20 cellular contexts compared by ENCODE assay signal in the genomic region with DNA sequence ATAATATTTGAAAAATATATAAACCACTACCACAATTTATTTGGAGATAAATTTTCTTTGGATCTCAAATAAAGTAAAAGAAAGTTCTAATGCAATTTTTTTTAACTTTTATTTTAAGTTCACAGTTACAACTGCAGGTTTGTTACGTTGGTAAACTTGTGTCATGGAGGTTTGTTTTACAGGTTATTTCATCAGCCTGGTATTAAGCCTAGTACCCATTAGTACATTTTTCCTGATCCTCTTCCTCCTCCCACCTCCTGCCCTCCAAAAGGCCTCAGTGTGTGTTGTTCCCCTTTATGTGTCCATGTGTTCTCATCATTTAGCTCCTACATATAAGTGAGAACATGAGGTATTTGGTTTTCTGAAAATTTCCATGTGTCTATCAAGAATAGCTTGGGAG. TPM values are rescaled to one million over a fixed set of nuclear protein-coding genes. Genes with fewer than 3 reads are reported as not detected.
A peak's percentile ranks its signal among the peaks of the same experiment; 100 is the strongest.
DNase-seq lines count a peak whose midpoint lies in the region; ATAC-seq and TF ChIP-seq lines count a peak whose summit lies in the region.
"Had no signal": no experiment of that assay in that cellular context is flagged by ENCODE, and none has a peak within 500 bp of the region (broad histone marks: within the 10 kb centered on the region; RNA-seq: fewer than 3 reads in every experiment).

No MANE protein-coding gene starts in this region.

- H2BK15ac ChIP-seq in IMR-90 (ENCODE audit: low read depth, low read length): peak overlapping the region; percentile 86; the same call in 2 of the 3 replicates

- H2BK5ac ChIP-seq in IMR-90 (ENCODE audit: low read depth, low read length, poor library complexity, severe bottlenecking): peak overlapping the region; percentile 39

- H3K27ac Mint-ChIP-seq in Calu3 (ENCODE audit: unreplicated experiment) (peak overlapping the region; percentile 22), osteocyte (ENCODE audit: unreplicated experiment) (peak overlapping the region; percentile 48), immature natural killer cell (no peak overlapping the region)
- H3K27ac Mint-ChIP-seq: B cell; CD4-positive, CD25-positive, alpha-beta regulatory T cell; CD8-positive, alpha-beta T cell had no signal

- no peak overlapping the region for H3K9ac ChIP-seq in IMR-90 (ENCODE audit: low read depth, low read length)
- H3K9ac ChIP-seq in adipocyte (ENCODE audit: low read length): no peak overlapping the region
- H3K9ac ChIP-seq: BLaER1 had no signal

- no peak for TF ChIP-seq RAD21 in IMR-90 (IDR thresholded peaks at IDR 0.05; ENCODE audit: low read length)

- H3K9me3 Mint-ChIP-seq in Calu3 (ENCODE audit: low read depth, unreplicated experiment): no peaks in the 10 kb centered on the region
- peaks cover 3% of the 10 kb centered on the region for H3K9me3 Mint-ChIP-seq in osteocyte (ENCODE audit: unreplicated experiment)
- no peaks in the 10 kb centered on the region for H3K9me3 Mint-ChIP-seq in immature natural killer cell
- H3K9me3 Mint-ChIP-seq: CD4-positive, CD25-positive, alpha-beta regulatory T cell; CD8-positive, alpha-beta T cell had no signal

- peaks cover 23% of the 10 kb centered on the region for H3K4me1 ChIP-seq in IMR-90 (ENCODE audit: control insufficient read depth, insufficient read depth, low read length)
- H3K4me1 ChIP-seq in adipocyte (ENCODE audit: control insufficient read depth, insufficient read depth, low read length): peaks cover 57% of the 10 kb centered on the region
- H3K4me1 ChIP-seq: HAP-1 had no signal

- no peak for TF ChIP-seq POLR2A in IMR-90 (IDR thresholded peaks at IDR 0.05; ENCODE audit: low read depth, low read length)

- no peak overlapping the region for H3K4me3 ChIP-seq in IMR-90 (ENCODE audit: insufficient read depth, low read depth, low read length)
- H3K4me3 ChIP-seq in adipocyte (ENCODE audit: low read length): peak overlapping the region; percentile 7
- H3K4me3 ChIP-seq: BLaER1, GM12878, HAP-1 had no signal

- H3K27me3 ChIP-seq in IMR-90 (ENCODE audit: control insufficient read depth, insufficient read depth, low read length) (no peaks in the 10 kb centered on the region), adipocyte (replicated peaks; ENCODE audit: control insufficient read depth, insufficient read depth, low read length) (no peaks in the 10 kb centered on the region)
- H3K27me3 ChIP-seq: BLaER1 had no signal

- no peak overlapping the region for H4K5ac ChIP-seq in IMR-90 (ENCODE audit: low read depth, low read length)

- DNase-seq in Calu3: no peak
- no peak for DNase-seq in IMR-90
- no peak for DNase-seq in adipocyte (ENCODE audit: low read depth)
- DNase-seq in osteocyte (ENCODE audit: extremely low spot score, unreplicated experiment): no peak
- DNase-seq in HUDEP-2 (lab: John Stamatoyannopoulos, UW; ENCODE audit: unreplicated experiment in 76 of 76): no peak
- DNase-seq in immature natural killer cell: no peak
- DNase-seq: Caco-2; CD4-positive, CD25-positive, alpha-beta regulatory T cell; CD8-positive, alpha-beta T cell; DMS 273 treated with DMSO at 0.1 percent for 48 hours; DMS79; EL; GDM1; GOT3 had no signal

- intact Hi-C loops in Calu3 (cut with micrococcal nuclease; ENCODE audit: unreplicated experiment): no loop called here
- intact Hi-C loops in IMR-90 (cut with micrococcal nuclease): no loop called here

- WGBS in IMR-90 (ENCODE audit: extremely low coverage in 2 of 2, insufficient read length in 1 of 2), 2 experiments: no CpG with 5 or more reads among the region's 1 CpG

- no peak overlapping the region for H3K14ac ChIP-seq in IMR-90 (replicated peaks; ENCODE audit: low read depth, low read length)

- H2AK9ac ChIP-seq in IMR-90 (replicated peaks; ENCODE audit: low read depth, low read length, poor library complexity): no peak overlapping the region

- no peak overlapping the region for H3K27ac ChIP-seq in IMR-90 (ENCODE audit: insufficient read depth, low read length)
- H3K27ac ChIP-seq: BLaER1, C4-2B had no signal

- POLR2A ChIA-PET in IMR-90 (lab: Charles Lee; ENCODE audit: unreplicated experiment): no interaction called here

- H2AFZ ChIP-seq in IMR-90 (replicated peaks; ENCODE audit: low read length, poor library complexity): no peak overlapping the region

- H3K9me3 ChIP-seq in IMR-90 (ENCODE audit: control insufficient read depth, insufficient read depth, low read length) (peaks cover 4% of the 10 kb centered on the region; the same call in 1 of the 2 replicates), adipocyte (ENCODE audit: control insufficient read depth, low read length) (peaks cover 9% of the 10 kb centered on the region)
- H3K9me3 ChIP-seq: BLaER1, Caco-2, HAP-1 had no signal

- H3K27me3 Mint-ChIP-seq in Calu3 (ENCODE audit: unreplicated experiment) (no peaks in the 10 kb centered on the region), osteocyte (ENCODE audit: unreplicated experiment) (no peaks in the 10 kb centered on the region), immature natural killer cell (ENCODE audit: low read depth in 3 of 3) (peaks cover 0 to 3% (median 3%) of the 10 kb centered on the region in 3 donors)

- H2BK20ac ChIP-seq in IMR-90 (ENCODE audit: low read depth, low read length): peak overlapping the region; percentile 35; the same call in 1 of the 2 replicates

- in situ Hi-C loops in IMR-90 (cut with MboI; ENCODE audit: low sequenced_read_pairs): loop anchor here (5.0 kb wide), 1 partner anchor 312 kb away; no protein-coding TSS in a partner anchor

- no peak overlapping the region for H3K4me2 ChIP-seq in IMR-90 (ENCODE audit: low read depth, low read length)
- H3K4me2 ChIP-seq: BLaER1 had no signal

- H4K20me1 ChIP-seq in IMR-90 (ENCODE audit: insufficient read depth, low read length): no peaks in the 10 kb centered on the region
- H4K20me1 ChIP-seq: BLaER1 had no signal

- H2BK120ac ChIP-seq in IMR-90 (ENCODE audit: low read depth, low read length): peak overlapping the region; percentile 99; the same call in 1 of the 2 replicates

- dilution Hi-C loops in IMR-90 (cut with HindIII; ENCODE audit: low sequenced_read_pairs, unreplicated experiment): no loop called here

- H3K36me3 Mint-ChIP-seq in Calu3 (ENCODE audit: insufficient read depth, unreplicated experiment): no peaks in the 10 kb centered on the region
- no peaks in the 10 kb centered on the region for H3K36me3 Mint-ChIP-seq in osteocyte (ENCODE audit: unreplicated experiment)
- H3K36me3 Mint-ChIP-seq in immature natural killer cell: no peaks in the 10 kb centered on the region
- H3K36me3 Mint-ChIP-seq: CD4-positive, CD25-positive, alpha-beta regulatory T cell; CD8-positive, alpha-beta T cell had no signal

- BruUV-seq in Calu3 (replicated peaks; lab: Mats Ljungman, UMichigan): no TSS peak
- BruUV-seq in IMR-90 (replicated peaks; lab: Mats Ljungman, UMichigan): no TSS peak

- TF ChIP-seq CTCF in Calu3 (IDR thresholded peaks at IDR 0.05; ENCODE audit: unreplicated experiment) (no peak), IMR-90 (conservative IDR thresholded peaks at IDR 0.05; ENCODE audit: low read depth, low read length) (no peak), osteocyte (IDR thresholded peaks at IDR 0.05) (no peak)

- H3K23ac ChIP-seq in IMR-90 (ENCODE audit: low read depth, low read length): no peak overlapping the region

- no peak overlapping the region for H3K56ac ChIP-seq in IMR-90 (ENCODE audit: extremely low read depth, insufficient read depth, low read length)

- ATAC-seq in IMR-90 (ENCODE audit: low read depth): no peak
- no peak for ATAC-seq in HG02798 (IDR thresholded peaks at IDR 0.05; ENCODE audit: poor library complexity, unreplicated experiment)
- ATAC-seq: CD8-positive, alpha-beta T cell; GM12878 had no signal

- 0 out of 2 replicates have a peak overlapping the region, but pooled peaks have one; percentile 34 for H4K91ac ChIP-seq in IMR-90 (ENCODE audit: insufficient read depth, low read depth, low read length)

- H4K8ac ChIP-seq in IMR-90 (ENCODE audit: low read depth in 2 of 2, low read length in 2 of 2): no peak overlapping the region

- peaks cover 37% of the 10 kb centered on the region for H3K4me1 Mint-ChIP-seq in Calu3 (ENCODE audit: low read depth, unreplicated experiment)
- H3K4me1 Mint-ChIP-seq in osteocyte (ENCODE audit: unreplicated experiment): peaks cover 83% of the 10 kb centered on the region
- peaks cover 5 to 9% of the 10 kb centered on the region in 2 donors for H3K4me1 Mint-ChIP-seq in immature natural killer cell

- H3K4ac ChIP-seq in IMR-90 (ENCODE audit: low read depth, low read length): 0 out of 2 replicates have a peak overlapping the region, but pooled peaks have one; percentile 60

- CTCF ChIA-PET in Calu3 (lab: Charles Lee): no interaction called here
- CTCF ChIA-PET in IMR-90 (lab: Yijun Ruan, JAX): no interaction called here

- peaks cover 5% of the 10 kb centered on the region; the same call in 1 of the 2 replicates for H3K9me1 ChIP-seq in IMR-90 (ENCODE audit: insufficient read depth, low read length)

- H2AK5ac ChIP-seq in IMR-90 (ENCODE audit: low read depth, low read length): no peak overlapping the region

- H3K36me3 ChIP-seq in IMR-90 (ENCODE audit: control insufficient read depth, insufficient read depth, low read length) (no peaks in the 10 kb centered on the region), adipocyte (ENCODE audit: control insufficient read depth, insufficient read depth, low read length, severe bottlenecking) (no peaks in the 10 kb centered on the region)
- H3K36me3 ChIP-seq: BLaER1, HAP-1 had no signal

- H3K4me3 Mint-ChIP-seq in Calu3 (ENCODE audit: low read depth, unreplicated experiment) (no peak overlapping the region), osteocyte (ENCODE audit: unreplicated experiment) (no peak overlapping the region), immature natural killer cell (no peak overlapping the region)
- H3K4me3 Mint-ChIP-seq: B cell; CD4-positive, CD25-positive, alpha-beta regulatory T cell; CD8-positive, alpha-beta T cell had no signal

- no peak overlapping the region; the same call in 1 of the 2 replicates for H3K18ac ChIP-seq in IMR-90 (ENCODE audit: low read depth, low read length)

- peaks cover 9 to 32% of the 10 kb centered on the region in 2 experiments; a peak in 3 of 4 replicates for H3K79me1 ChIP-seq in IMR-90 (ENCODE audit: low read depth in 1 of 2, low read length in 2 of 2)

TF ChIP-seq in IMR-90, 13 proteins besides CTCF, POLR2A, EP300 and RAD21:
- TF ChIP-seq FOS (IDR thresholded peaks at IDR 0.05; ENCODE audit: low read depth, low read length): no peak
- TF ChIP-seq MAFK (IDR thresholded peaks at IDR 0.05; ENCODE audit: low read depth, low read length): no peak
- no peak for TF ChIP-seq MAZ (IDR thresholded peaks at IDR 0.05; ENCODE audit: borderline replicate concordance, low read depth, low read length)
- no peak for TF ChIP-seq RCOR1 (IDR thresholded peaks at IDR 0.05; ENCODE audit: insufficient replicate concordance, low read length)
- TF ChIP-seq NFE2L2 (IDR thresholded peaks at IDR 0.05; ENCODE audit: low read depth, low read length): no peak

RNA-seq across cellular contexts. Expression of a gene that starts 54.5 kb away (rescaled TPM):
- total RNA-seq in Calu3 (2022) (13.3 and 15.9 TPM in 2 replicates), IMR-90 (2012; rRNA removed) (1,496 and 1,592 TPM in 2 replicates), osteocyte (492 and 502 TPM in 2 replicates)
- polyA plus RNA-seq in IMR-90 (2012; rRNA removed) (1,549 and 1,808 TPM in 2 replicates), immature natural killer cell (1 to 10 TPM in 1 of 3 donors, under 1 TPM in 1, not detected in 1; 0.53 to 2.2 TPM)
- 1,102 and 4,328 TPM in 2 replicates for polyA plus RNA-seq in IMR-90 (2012; cell fraction: cytosol; rRNA removed)
- polyA plus RNA-seq in IMR-90 (2012; cell fraction: nucleus; rRNA removed; ENCODE audit: low replicate concordance): 319 and 633 TPM in 2 replicates
- total RNA-seq: CD4-positive, CD25-positive, alpha-beta regulatory T cell; CD8-positive, alpha-beta T cell had no signal

Comparison
In these comparisons a context has a peak if more than half of its experiments do, and no peak if none do; other contexts are left out.
1. H3K27ac Mint-ChIP-seq: peak in Calu3 (single experiment) and osteocyte (single experiment); none in immature natural killer cell (0 of 6).
2. RNA of a gene that starts 54.5 kb away (total RNA-seq): 1,496 to 1,592 TPM in IMR-90 and 492 to 502 TPM in osteocyte; 13.3 to 15.9 TPM in Calu3; every median in the first group is over 10 times any median in the second.